7 cellular contexts compared by ENCODE assay signal in genomic region chr6:70028246-70028645, GRCh38.
"Had no signal": no experiment of that assay in that cellular context is flagged by ENCODE, and none has a peak within 500 bp of the region (broad histone marks: within the 10 kb centered on the region; RNA-seq: fewer than 3 reads in every experiment).

No MANE protein-coding gene starts in this region.

- DNase-seq: H9, HFFc6, IMR-90, KG1 had no signal

- ATAC-seq: GM23338, HCT116, K562 had no signal

- H3K4me3 ChIP-seq: GM23338, K562 had no signal

- H3K4me2 ChIP-seq: GM23338 had no signal
